1 cellular context compared by ENCODE assay signal in the genomic region with DNA sequence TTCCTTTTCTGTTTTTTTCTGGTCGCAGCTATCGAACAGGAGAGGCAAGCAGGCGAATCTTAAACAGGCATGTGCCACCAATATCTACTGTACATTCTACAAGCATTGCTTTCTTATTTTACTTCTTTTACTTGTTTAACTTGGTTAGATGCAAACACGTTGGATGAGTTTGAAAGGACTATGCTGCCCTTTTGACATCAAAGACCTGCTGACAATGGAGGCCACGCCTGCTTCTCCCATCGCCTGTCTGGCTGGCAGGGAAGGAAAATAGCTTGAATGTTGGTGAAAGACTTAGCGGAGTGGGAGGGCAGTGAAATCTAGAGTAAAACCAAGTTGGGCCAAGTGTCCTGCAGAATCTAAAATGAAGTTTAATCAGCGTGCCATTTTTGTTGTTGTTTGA.
TF ChIP-seq lines count a peak whose summit lies in the region.

No MANE protein-coding gene starts in this region.

TF ChIP-seq in SK-N-SH, 30 proteins besides CTCF, POLR2A, EP300 and RAD21 (continued from another document):
- TF ChIP-seq, protein P1, sequence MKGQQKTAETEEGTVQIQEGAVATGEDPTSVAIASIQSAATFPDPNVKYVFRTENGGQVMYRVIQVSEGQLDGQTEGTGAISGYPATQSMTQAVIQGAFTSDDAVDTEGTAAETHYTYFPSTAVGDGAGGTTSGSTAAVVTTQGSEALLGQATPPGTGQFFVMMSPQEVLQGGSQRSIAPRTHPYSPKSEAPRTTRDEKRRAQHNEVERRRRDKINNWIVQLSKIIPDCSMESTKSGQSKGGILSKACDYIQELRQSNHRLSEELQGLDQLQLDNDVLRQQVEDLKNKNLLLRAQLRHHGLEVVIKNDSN (IDR thresholded peaks at IDR 0.05; ENCODE audit: borderline replicate concordance, low read depth), result no peak
- TF ChIP-seq SMC3 (IDR thresholded peaks at IDR 0.05; ENCODE audit: low read depth, low read length) (no peak), EZH2phosphoT487 (IDR thresholded peaks at IDR 0.05; ENCODE audit: borderline replicate concordance, low read depth) (no peak), TCF12 (IDR thresholded peaks at IDR 0.05) (no peak), NRF1 (IDR thresholded peaks at IDR 0.05; ENCODE audit: low read depth, low read length) (no peak), FOSL2 (IDR thresholded peaks at IDR 0.05; ENCODE audit: borderline replicate concordance, low read depth) (no peak), SIN3A (IDR thresholded peaks at IDR 0.05; ENCODE audit: borderline replicate concordance, low read depth, low read length) (no peak), GATA2 (CRISPR knock-in tag; IDR thresholded peaks at IDR 0.05) (no peak), RCOR1 (IDR thresholded peaks at IDR 0.05; ENCODE audit: low read length) (no peak)
- TF ChIP-seq, protein P2, sequence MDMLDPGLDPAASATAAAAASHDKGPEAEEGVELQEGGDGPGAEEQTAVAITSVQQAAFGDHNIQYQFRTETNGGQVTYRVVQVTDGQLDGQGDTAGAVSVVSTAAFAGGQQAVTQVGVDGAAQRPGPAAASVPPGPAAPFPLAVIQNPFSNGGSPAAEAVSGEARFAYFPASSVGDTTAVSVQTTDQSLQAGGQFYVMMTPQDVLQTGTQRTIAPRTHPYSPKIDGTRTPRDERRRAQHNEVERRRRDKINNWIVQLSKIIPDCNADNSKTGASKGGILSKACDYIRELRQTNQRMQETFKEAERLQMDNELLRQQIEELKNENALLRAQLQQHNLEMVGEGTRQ (IDR thresholded peaks at IDR 0.05; ENCODE audit: borderline replicate concordance, low read depth, low read length), result no peak
TF ChIP-seq in SK-N-SH: peak in this region for 0.
